9 cellular contexts compared by ENCODE assay signal in the genomic region with DNA sequence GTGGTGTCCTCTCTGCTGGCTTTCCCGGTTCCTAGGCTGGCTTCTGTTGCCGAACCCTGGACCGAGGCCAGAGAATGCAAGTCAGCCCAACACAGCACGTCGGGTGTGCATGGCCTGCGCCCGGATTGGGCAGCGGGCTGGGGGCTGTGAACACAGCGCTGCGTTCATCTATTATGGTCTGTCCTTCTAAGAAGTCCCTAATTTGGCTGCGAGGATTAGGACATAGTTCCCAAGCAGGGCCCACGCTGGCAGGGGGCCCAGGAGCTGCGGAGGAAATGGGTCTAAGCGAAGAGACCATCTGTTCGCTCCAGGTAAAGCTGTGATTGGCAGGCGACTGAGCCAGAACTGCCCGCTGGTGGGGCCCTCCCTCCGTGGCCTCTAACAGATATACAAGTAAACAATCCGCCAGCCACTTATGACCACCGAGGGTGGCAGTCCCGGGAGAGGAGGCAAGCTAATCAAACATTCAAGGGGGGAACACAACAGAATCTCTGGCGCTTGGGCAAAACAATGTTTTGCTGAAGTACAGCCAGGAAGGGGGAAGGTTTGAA. TPM values are rescaled to one million over a fixed set of nuclear protein-coding genes. Genes with fewer than 3 reads are reported as not detected.
DNase-seq lines count a peak whose midpoint lies in the region; ATAC-seq and TF ChIP-seq lines count a peak whose summit lies in the region.
"Had no signal": no experiment of that assay in that cellular context is flagged by ENCODE, and none has a peak within 500 bp of the region (broad histone marks: within the 10 kb centered on the region; RNA-seq: fewer than 3 reads in every experiment).

No MANE protein-coding gene starts in this region.

- peaks cover 9% of the 10 kb centered on the region for H3K36me3 Mint-ChIP-seq in Calu3 (ENCODE audit: insufficient read depth, unreplicated experiment)

- H3K27ac ChIP-seq in tibial nerve: peak overlapping the region; percentile 30 to 86 (median 78)

- no peak for TF ChIP-seq CTCF in tibial nerve (IDR thresholded peaks at IDR 0.05)
- no peak for TF ChIP-seq CTCF in Calu3 (IDR thresholded peaks at IDR 0.05; ENCODE audit: unreplicated experiment)

- peak overlapping the region in 2 of 4 donors; percentile 7 to 25 for H3K4me3 ChIP-seq in tibial nerve

- no peak overlapping the region for H3K4me3 Mint-ChIP-seq in Calu3 (ENCODE audit: low read depth, unreplicated experiment)

- ATAC-seq in GM18909 (IDR thresholded peaks at IDR 0.05; ENCODE audit: poor library complexity, unreplicated experiment): no peak

- TF ChIP-seq EP300 in tibial nerve (IDR thresholded peaks at IDR 0.05): peak in 1 of 2 donors; percentile 57

- H3K27ac Mint-ChIP-seq in Calu3 (ENCODE audit: unreplicated experiment): no peak overlapping the region

- H3K4me1 Mint-ChIP-seq in Calu3 (ENCODE audit: low read depth, unreplicated experiment): no peaks in the 10 kb centered on the region

- peaks cover 0 to 25% (median 16%) of the 10 kb centered on the region in 4 donors for H3K4me1 ChIP-seq in tibial nerve

- intact Hi-C loops in Calu3 (cut with micrococcal nuclease; ENCODE audit: unreplicated experiment): no loop called here

- DNase-seq in GM04504 (ENCODE audit: low read depth) (peak; percentile 24), NCI-H446 (lab: John Stamatoyannopoulos, UW) (peak; percentile 91 to 99), dedifferentiated amniotic fluid mesenchymal stem cell (ENCODE audit: extremely low spot score) (peak; percentile 23), lung microvascular endothelial cell (ENCODE audit: low read depth in 2 of 2) (peak; percentile 16 to 66), tibial nerve (ENCODE audit: low spot score in 2 of 2) (peak; percentile 63 to 68), Calu3 (no peak), activated T-cell treated with anti-CD3 and anti-CD28 coated beads for 4 hours (no peak)

- CTCF ChIA-PET in Calu3 (lab: Charles Lee): no interaction called here

- BruUV-seq in Calu3 (replicated peaks; lab: Mats Ljungman, UMichigan): no TSS peak

- WGBS in tibial nerve, 2 donors: 0 to 5% methylated on average over 18 to 22 of the region's 22 CpGs

- H3K36me3 ChIP-seq in tibial nerve: no peaks in the 10 kb centered on the region

- no peaks in the 10 kb centered on the region for H3K27me3 ChIP-seq in tibial nerve

- H3K9me3 ChIP-seq in tibial nerve: no peaks in the 10 kb centered on the region

- H3K9me3 Mint-ChIP-seq in Calu3 (ENCODE audit: low read depth, unreplicated experiment): no peaks in the 10 kb centered on the region

- no peak for TF ChIP-seq POLR2A in tibial nerve (IDR thresholded peaks at IDR 0.05)

- no peaks in the 10 kb centered on the region for H3K27me3 Mint-ChIP-seq in Calu3 (ENCODE audit: unreplicated experiment)

RNA-seq across cellular contexts. Expression of gene SYCE2, which starts 6.0 kb away (rescaled TPM):
- under 0.01 and 0.20 TPM in 2 replicates for total RNA-seq in lung microvascular endothelial cell
- total RNA-seq in tibial nerve: not detected
- total RNA-seq in Calu3 (2022): 1.1 TPM in 1 of 2 replicates, not detected in the other

RNA-seq across cellular contexts. Expression of gene FARSA, which starts 20.4 kb away (rescaled TPM):
- total RNA-seq in lung microvascular endothelial cell: 40.8 and 53.6 TPM in 2 replicates
- total RNA-seq in tibial nerve: 10 to 100 TPM; 22.7 to 44.7 (median 32.2) TPM
- total RNA-seq in Calu3 (2022): 72.8 and 75.5 TPM in 2 replicates

RNA-seq across cellular contexts. Expression of gene GCDH, which starts 22.1 kb away (rescaled TPM):
- total RNA-seq in lung microvascular endothelial cell (13.7 and 17.3 TPM in 2 replicates), tibial nerve (10 to 100 TPM; 50.4 to 68.0 (median 64.6) TPM), Calu3 (2022) (23.6 and 26.8 TPM in 2 replicates)

RNA-seq across cellular contexts. Expression of gene CALR, which starts 25.3 kb away (rescaled TPM):
- 1,060 and 1,340 TPM in 2 replicates for total RNA-seq in lung microvascular endothelial cell
- 100 to 1,000 TPM; 173 to 398 (median 313) TPM for total RNA-seq in tibial nerve
- 680 and 718 TPM in 2 replicates for total RNA-seq in Calu3 (2022)

RNA-seq across cellular contexts. Expression of gene KLF1, which starts 26.1 kb away (rescaled TPM):
- total RNA-seq in lung microvascular endothelial cell (not detected in 2 replicates), tibial nerve (not detected), Calu3 (2022) (not detected in 2 replicates)
- total RNA-seq: kidney epithelial cell had no signal

Comparison
In these comparisons a context has a peak if more than half of its experiments do, and no peak if none do; other contexts are left out.
1. DNase-seq: peak in GM04504 (single experiment), NCI-H446 (2 of 2), dedifferentiated amniotic fluid mesenchymal stem cell (single experiment), lung microvascular endothelial cell (2 of 2) and tibial nerve (2 of 2); none in Calu3 (single experiment) and activated T-cell treated with anti-CD3 and anti-CD28 coated beads for 4 hours (single experiment).